ENCODE assay signal across 10 cellular contexts in the genomic region with DNA sequence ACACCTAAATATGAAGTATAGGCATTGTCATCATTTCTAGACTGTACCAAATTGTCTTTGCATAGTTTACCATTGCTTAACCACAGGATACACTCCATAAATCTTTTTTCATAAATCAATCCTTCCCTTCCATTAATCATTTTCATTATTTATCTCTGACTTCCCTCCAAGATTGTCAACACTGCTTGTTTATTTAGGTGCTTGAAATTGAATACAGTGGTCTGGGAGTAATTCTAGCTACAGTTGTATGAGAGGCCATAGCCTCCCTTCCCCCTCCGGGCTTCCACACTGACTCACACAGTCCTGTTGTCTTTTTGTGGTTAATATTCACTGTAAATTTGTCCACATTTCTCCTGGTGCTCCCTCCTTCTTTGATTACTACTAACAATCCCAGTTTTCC.
DNase-seq lines count a peak whose midpoint lies in the region; FAIRE-seq and TF ChIP-seq lines count a peak whose summit lies in the region.
"Had no signal": no experiment of that assay in that cellular context is flagged by ENCODE, and none has a peak within 500 bp of the region (broad histone marks: within the 10 kb centered on the region; RNA-seq: fewer than 3 reads in every experiment).

No MANE protein-coding gene starts in this region.

- no peaks in the 10 kb centered on the region for H3K4me1 Mint-ChIP-seq in neural progenitor cell

- no peak for TF ChIP-seq RAD21 in SK-N-SH (IDR thresholded peaks at IDR 0.05; ENCODE audit: low read length)

- H3K4me3 Mint-ChIP-seq in neural progenitor cell, result no peak overlapping the region
- H3K4me3 Mint-ChIP-seq: CD4-positive, alpha-beta memory T cell; T-cell had no signal

- H3K27me3 Mint-ChIP-seq in neural progenitor cell (ENCODE audit: insufficient read depth, low read depth), result no peaks in the 10 kb centered on the region

- TF ChIP-seq CTCF in SK-N-SH (IDR thresholded peaks at IDR 0.05), result no peak
- no peak for TF ChIP-seq CTCF in neural progenitor cell (IDR thresholded peaks at IDR 0.05)
- no peak for TF ChIP-seq CTCF in kidney (IDR thresholded peaks at IDR 0.05; ENCODE audit: borderline replicate concordance, extremely low read depth, insufficient read depth)

- WGBS in SK-N-SH (ENCODE audit: low lambda C conversion rate), result 11% methylated on average over 1 of the region's 1 CpG

- H3K79me2 ChIP-seq in SK-N-SH (ENCODE audit: insufficient read depth) (no peaks in the 10 kb centered on the region), neural progenitor cell (ENCODE audit: low read depth) (no peaks in the 10 kb centered on the region)

- H3K9me3 Mint-ChIP-seq in neural progenitor cell, result no peaks in the 10 kb centered on the region
- H3K9me3 Mint-ChIP-seq: CD4-positive, alpha-beta memory T cell; T-cell had no signal

- H3K4me3 ChIP-seq in SK-N-SH (ENCODE audit: low read depth in 2 of 2, low read length in 1 of 2), result no peak overlapping the region
- no peak overlapping the region for H3K4me3 ChIP-seq in neural progenitor cell
- H3K4me3 ChIP-seq in kidney (ENCODE audit: low read length in 2 of 2), result no peak overlapping the region

- H3K27me3 ChIP-seq in SK-N-SH (ENCODE audit: insufficient read depth) (no peaks in the 10 kb centered on the region), neural progenitor cell (no peaks in the 10 kb centered on the region)

- POLR2A ChIA-PET in SK-N-SH (lab: Yijun Ruan, JAX), result no interaction called here

- no peak for TF ChIP-seq EP300 in SK-N-SH (IDR thresholded peaks at IDR 0.05; ENCODE audit: borderline replicate concordance in 1 of 2, low read depth in 1 of 2, low read length in 1 of 2)

- DNase-seq in COR-L47 (lab: John Stamatoyannopoulos, UW) (peak; percentile 62), NCI-H1092 treated with DMSO at 0.1 percent for 48 hours (lab: John Stamatoyannopoulos, UW) (peak; percentile 83), SK-N-SH (peak; percentile 41), iris pigment epithelial cell (ENCODE audit: low read depth) (peak; percentile 75), neural progenitor cell (ENCODE audit: low spot score) (no peak), C1 segment of cervical spinal cord (lab: John Stamatoyannopoulos, UW) (no peak), kidney (no peak)
- DNase-seq in stimulated activated naive CD4-positive, alpha-beta T cell (lab: John Stamatoyannopoulos, UW), result no peak
- DNase-seq: CD4-positive, alpha-beta memory T cell; T-cell had no signal

- H3K4me1 ChIP-seq in SK-N-SH (ENCODE audit: control insufficient read depth in 1 of 2, insufficient read depth in 2 of 2, low read depth in 1 of 2, low read length in 1 of 2) (peaks cover 2 to 18% of the 10 kb centered on the region in 2 experiments; a peak in 3 of 4 replicates), neural progenitor cell (no peaks in the 10 kb centered on the region), kidney (ENCODE audit: control insufficient read depth in 1 of 2, insufficient read depth in 1 of 2, low read depth in 1 of 2, low read length in 2 of 2) (no peaks in the 10 kb centered on the region)

- no peak overlapping the region for H3K27ac Mint-ChIP-seq in neural progenitor cell
- H3K27ac Mint-ChIP-seq: T-cell had no signal

- H3K27ac ChIP-seq in SK-N-SH (ENCODE audit: low read depth in 2 of 2, low read length in 1 of 2) (no peak overlapping the region), neural progenitor cell (no peak overlapping the region), kidney (ENCODE audit: low read depth in 2 of 2, low read length in 2 of 2) (no peak overlapping the region)

- no peaks in the 10 kb centered on the region for H4K20me1 ChIP-seq in SK-N-SH (ENCODE audit: insufficient read depth)
- no peaks in the 10 kb centered on the region for H4K20me1 ChIP-seq in neural progenitor cell (ENCODE audit: low read depth)

- H3K9me3 ChIP-seq in SK-N-SH, result no peaks in the 10 kb centered on the region
- H3K9me3 ChIP-seq in neural progenitor cell (ENCODE audit: low read depth), result no peaks in the 10 kb centered on the region
- H3K9me3 ChIP-seq in kidney (ENCODE audit: control insufficient read depth in 1 of 2, low read length in 2 of 2), result no peaks in the 10 kb centered on the region

- H3K4me2 ChIP-seq in SK-N-SH, result no peak overlapping the region; the same call in 1 of the 2 replicates
- H3K4me2 ChIP-seq in neural progenitor cell, result no peak overlapping the region

- no peaks in the 10 kb centered on the region for H3K36me3 Mint-ChIP-seq in neural progenitor cell
- H3K36me3 Mint-ChIP-seq: CD4-positive, alpha-beta memory T cell; T-cell had no signal

- no peak for FAIRE-seq in kidney (lab: Jason Lieb, UNC)

- CTCF ChIA-PET in SK-N-SH (lab: Yijun Ruan, JAX), result no interaction called here

- no peaks in the 10 kb centered on the region for H3K9me2 ChIP-seq in SK-N-SH

- H3K9ac ChIP-seq in SK-N-SH, result no peak overlapping the region
- H3K9ac ChIP-seq in neural progenitor cell, result no peak overlapping the region
- H3K9ac ChIP-seq in kidney (ENCODE audit: low read length in 2 of 2), result no peak overlapping the region

- H3F3A ChIP-seq in SK-N-SH (replicated peaks; ENCODE audit: insufficient read depth) (peaks cover 12% of the 10 kb centered on the region), neural progenitor cell (ENCODE audit: low read depth) (no peaks in the 10 kb centered on the region)

- no peaks in the 10 kb centered on the region for H3K36me3 ChIP-seq in SK-N-SH (replicated peaks in 1 of 2; ENCODE audit: control insufficient read depth in 1 of 2, insufficient read depth in 2 of 2, low read length in 1 of 2)
- no peaks in the 10 kb centered on the region for H3K36me3 ChIP-seq in neural progenitor cell
- H3K36me3 ChIP-seq in kidney (ENCODE audit: control insufficient read depth in 1 of 2, insufficient read depth in 2 of 2, low read length in 2 of 2), result no peaks in the 10 kb centered on the region

- no peak overlapping the region for H2AFZ ChIP-seq in SK-N-SH (ENCODE audit: low read depth)
- no peak overlapping the region for H2AFZ ChIP-seq in neural progenitor cell (replicated peaks)

- intact Hi-C loops in kidney (cut with DNase I), result no loop called here

TF ChIP-seq in SK-N-SH, 30 proteins besides CTCF, POLR2A, EP300 and RAD21:
- TF ChIP-seq NRF1 (IDR thresholded peaks at IDR 0.05; ENCODE audit: low read depth, low read length), result no peak
- TF ChIP-seq NFIC (IDR thresholded peaks at IDR 0.05; ENCODE audit: borderline replicate concordance), result no peak
- peak; percentile 64 for TF ChIP-seq TCF12 (IDR thresholded peaks at IDR 0.05)
- TF ChIP-seq, protein P1, sequence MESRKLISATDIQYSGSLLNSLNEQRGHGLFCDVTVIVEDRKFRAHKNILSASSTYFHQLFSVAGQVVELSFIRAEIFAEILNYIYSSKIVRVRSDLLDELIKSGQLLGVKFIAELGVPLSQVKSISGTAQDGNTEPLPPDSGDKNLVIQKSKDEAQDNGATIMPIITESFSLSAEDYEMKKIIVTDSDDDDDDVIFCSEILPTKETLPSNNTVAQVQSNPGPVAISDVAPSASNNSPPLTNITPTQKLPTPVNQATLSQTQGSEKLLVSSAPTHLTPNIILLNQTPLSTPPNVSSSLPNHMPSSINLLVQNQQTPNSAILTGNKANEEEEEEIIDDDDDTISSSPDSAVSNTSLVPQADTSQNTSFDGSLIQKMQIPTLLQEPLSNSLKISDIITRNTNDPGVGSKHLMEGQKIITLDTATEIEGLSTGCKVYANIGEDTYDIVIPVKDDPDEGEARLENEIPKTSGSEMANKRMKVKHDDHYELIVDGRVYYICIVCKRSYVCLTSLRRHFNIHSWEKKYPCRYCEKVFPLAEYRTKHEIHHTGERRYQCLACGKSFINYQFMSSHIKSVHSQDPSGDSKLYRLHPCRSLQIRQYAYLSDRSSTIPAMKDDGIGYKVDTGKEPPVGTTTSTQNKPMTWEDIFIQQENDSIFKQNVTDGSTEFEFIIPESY (IDR thresholded peaks at IDR 0.05; ENCODE audit: borderline replicate concordance, low read depth), result no peak
- TF ChIP-seq FOXM1 (IDR thresholded peaks at IDR 0.05; ENCODE audit: low read depth), result no peak
- TF ChIP-seq GABPA (IDR thresholded peaks at IDR 0.05; ENCODE audit: low read depth), result no peak
- TF ChIP-seq CHD2 (IDR thresholded peaks at IDR 0.05; ENCODE audit: low read length, partially characterized antibody), result no peak
- TF ChIP-seq, protein P2, sequence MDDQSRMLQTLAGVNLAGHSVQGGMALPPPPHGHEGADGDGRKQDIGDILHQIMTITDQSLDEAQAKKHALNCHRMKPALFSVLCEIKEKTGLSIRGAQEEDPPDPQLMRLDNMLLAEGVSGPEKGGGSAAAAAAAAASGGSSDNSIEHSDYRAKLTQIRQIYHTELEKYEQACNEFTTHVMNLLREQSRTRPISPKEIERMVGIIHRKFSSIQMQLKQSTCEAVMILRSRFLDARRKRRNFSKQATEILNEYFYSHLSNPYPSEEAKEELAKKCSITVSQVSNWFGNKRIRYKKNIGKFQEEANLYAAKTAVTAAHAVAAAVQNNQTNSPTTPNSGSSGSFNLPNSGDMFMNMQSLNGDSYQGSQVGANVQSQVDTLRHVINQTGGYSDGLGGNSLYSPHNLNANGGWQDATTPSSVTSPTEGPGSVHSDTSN (IDR thresholded peaks at IDR 0.05), result 0 out of 2 replicates have a peak, but pooled peaks have one; percentile 30
- TF ChIP-seq FOXJ3 (CRISPR knock-in tag; IDR thresholded peaks at IDR 0.05), result no peak
- no peak for TF ChIP-seq RFX5 (IDR thresholded peaks at IDR 0.05; ENCODE audit: low read length)
- TF ChIP-seq FOSL2 (IDR thresholded peaks at IDR 0.05; ENCODE audit: borderline replicate concordance, low read depth), result peak; percentile 57; the same call in 1 of the 2 replicates
- TF ChIP-seq, protein P3, sequence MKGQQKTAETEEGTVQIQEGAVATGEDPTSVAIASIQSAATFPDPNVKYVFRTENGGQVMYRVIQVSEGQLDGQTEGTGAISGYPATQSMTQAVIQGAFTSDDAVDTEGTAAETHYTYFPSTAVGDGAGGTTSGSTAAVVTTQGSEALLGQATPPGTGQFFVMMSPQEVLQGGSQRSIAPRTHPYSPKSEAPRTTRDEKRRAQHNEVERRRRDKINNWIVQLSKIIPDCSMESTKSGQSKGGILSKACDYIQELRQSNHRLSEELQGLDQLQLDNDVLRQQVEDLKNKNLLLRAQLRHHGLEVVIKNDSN (IDR thresholded peaks at IDR 0.05; ENCODE audit: borderline replicate concordance, low read depth), result no peak
- no peak for TF ChIP-seq TAF1 (IDR thresholded peaks at IDR 0.05; ENCODE audit: borderline replicate concordance, low read depth, low read length)
- TF ChIP-seq, protein P4, sequence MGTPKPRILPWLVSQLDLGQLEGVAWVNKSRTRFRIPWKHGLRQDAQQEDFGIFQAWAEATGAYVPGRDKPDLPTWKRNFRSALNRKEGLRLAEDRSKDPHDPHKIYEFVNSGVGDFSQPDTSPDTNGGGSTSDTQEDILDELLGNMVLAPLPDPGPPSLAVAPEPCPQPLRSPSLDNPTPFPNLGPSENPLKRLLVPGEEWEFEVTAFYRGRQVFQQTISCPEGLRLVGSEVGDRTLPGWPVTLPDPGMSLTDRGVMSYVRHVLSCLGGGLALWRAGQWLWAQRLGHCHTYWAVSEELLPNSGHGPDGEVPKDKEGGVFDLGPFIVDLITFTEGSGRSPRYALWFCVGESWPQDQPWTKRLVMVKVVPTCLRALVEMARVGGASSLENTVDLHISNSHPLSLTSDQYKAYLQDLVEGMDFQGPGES (IDR thresholded peaks at IDR 0.05; ENCODE audit: low read depth, low read length), result no peak
- peak; percentile 51 for TF ChIP-seq JUND (IDR thresholded peaks at IDR 0.05)

Comparison
In these comparisons a context has a peak if more than half of its experiments do, and no peak if none do; other contexts are left out.
1. DNase-seq: peak in COR-L47 (single experiment), NCI-H1092 treated with DMSO at 0.1 percent for 48 hours (single experiment), SK-N-SH (single experiment) and iris pigment epithelial cell (single experiment); none in neural progenitor cell (single experiment), stimulated activated naive CD4-positive, alpha-beta T cell (0 of 6), C1 segment of cervical spinal cord (0 of 14) and kidney (single experiment).